ENCODE assay signal across 10 cellular contexts in the genomic region with DNA sequence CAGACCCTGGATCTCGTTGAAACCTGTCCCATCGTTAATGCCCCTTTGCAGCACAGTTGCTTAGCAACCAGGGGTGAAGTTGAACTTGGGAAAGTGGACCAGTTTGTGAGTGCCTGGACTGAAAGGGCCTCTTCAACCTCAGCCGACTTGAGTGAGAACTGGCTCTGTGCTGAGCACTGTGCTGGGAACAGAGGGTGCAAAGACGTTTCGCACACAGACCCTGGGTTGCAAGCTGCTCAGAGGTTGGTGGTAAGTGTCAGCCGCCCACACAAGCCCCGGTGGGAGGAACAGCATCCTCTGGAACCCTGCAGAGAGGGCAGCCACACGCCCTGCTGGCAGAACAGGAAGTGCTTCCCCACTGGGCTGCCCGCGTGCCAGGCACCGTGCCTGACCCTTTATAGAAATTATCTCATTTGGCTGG.
DNase-seq lines count a peak whose midpoint lies in the region; ATAC-seq and TF ChIP-seq lines count a peak whose summit lies in the region.
"Had no signal": no experiment of that assay in that cellular context is flagged by ENCODE, and none has a peak within 500 bp of the region (broad histone marks: within the 10 kb centered on the region; RNA-seq: fewer than 3 reads in every experiment).

No MANE protein-coding gene starts in this region.

- CTCF ChIA-PET in CD4-positive, alpha-beta memory T cell (lab: Charles Lee; ENCODE audit: partially characterized antibody): interaction anchor here (0.9 to 1.6 kb wide), 4 partner anchors 11 to 197 kb away, joined by 3 read pairs; no protein-coding TSS in a partner anchor
- CTCF ChIA-PET in RWPE1 (lab: Yijun Ruan, JAX): no interaction called here

- H3K4me3 ChIP-seq in CD4-positive, alpha-beta memory T cell (ENCODE audit: low read length in 2 of 2): no peak overlapping the region
- no peak overlapping the region for H3K4me3 ChIP-seq in BE2C (ENCODE audit: low read depth, low read length)
- H3K4me3 ChIP-seq: gastrocnemius medialis had no signal

- POLR2A ChIA-PET in CD4-positive, alpha-beta memory T cell (lab: Charles Lee; ENCODE audit: partially characterized antibody): interaction anchor here (0.5 to 1.4 kb wide), 4 partner anchors 10 to 90 kb away, joined by 3 read pairs; no protein-coding TSS in a partner anchor
- POLR2A ChIA-PET in RWPE1 (lab: Yijun Ruan, JAX; ENCODE audit: low non-redundant PET): no interaction called here

- no peaks in the 10 kb centered on the region for H3K9me3 ChIP-seq in CD4-positive, alpha-beta memory T cell (ENCODE audit: control insufficient read depth in 1 of 2, low read length in 2 of 2)
- H3K9me3 ChIP-seq in BE2C: no peaks in the 10 kb centered on the region
- H3K9me3 ChIP-seq: Caco-2, gastrocnemius medialis had no signal

- H3K36me3 Mint-ChIP-seq in CD4-positive, alpha-beta memory T cell: peaks cover 46 to 80% of the 10 kb centered on the region in 2 donors
- H3K36me3 Mint-ChIP-seq in natural killer cell treated with Interleukin-12 subunit alpha and Interleukin-12 subunit beta and Interleukin-15 and Interleukin-18, amount 100 ng/mL, for 72 hours: peaks cover 28% of the 10 kb centered on the region

- DNase-seq in CD4-positive, alpha-beta memory T cell: peak in 1 of 5 donors; percentile 20
- DNase-seq in RWPE1 (ENCODE audit: low spot score): no peak
- DNase-seq in activated gamma-delta T cell treated with anti-CD3 and anti-CD28 coated beads, Interleukin-2, amount 50 U/mL, for 16 hours (ENCODE audit: low read depth): peak; percentile 25
- DNase-seq in natural killer cell treated with Interleukin-12 subunit alpha and Interleukin-12 subunit beta and Interleukin-15 and Interleukin-18, amount 100 ng/mL, for 72 hours (ENCODE audit: low spot score): peak; percentile 89
- DNase-seq in SW 1271 (lab: John Stamatoyannopoulos, UW): no peak
- no peak for DNase-seq in G401 (ENCODE audit: low spot score)
- no peak for DNase-seq in BE2C
- DNase-seq in NCI-H524 (lab: John Stamatoyannopoulos, UW): no peak
- DNase-seq: Caco-2, gastrocnemius medialis had no signal

- H3K36me3 ChIP-seq in CD4-positive, alpha-beta memory T cell (ENCODE audit: insufficient read depth, low read length): peaks cover 44% of the 10 kb centered on the region
- no peaks in the 10 kb centered on the region for H3K36me3 ChIP-seq in BE2C
- H3K36me3 ChIP-seq: gastrocnemius medialis had no signal

- no peak for TF ChIP-seq CTCF in RWPE1 (conservative IDR thresholded peaks at IDR 0.05; ENCODE audit: low read depth)
- TF ChIP-seq CTCF in BE2C (IDR thresholded peaks at IDR 0.05; ENCODE audit: low read depth, low read length): no peak

- peak overlapping the region; percentile 8 for H3K27ac ChIP-seq in CD4-positive, alpha-beta memory T cell (ENCODE audit: low read depth, low read length)
- H3K27ac ChIP-seq in RWPE1: peak overlapping the region; percentile 50
- H3K27ac ChIP-seq: gastrocnemius medialis had no signal

- H3K27me3 Mint-ChIP-seq in CD4-positive, alpha-beta memory T cell: no peaks in the 10 kb centered on the region
- no peaks in the 10 kb centered on the region for H3K27me3 Mint-ChIP-seq in natural killer cell treated with Interleukin-12 subunit alpha and Interleukin-12 subunit beta and Interleukin-15 and Interleukin-18, amount 100 ng/mL, for 72 hours

- intact Hi-C loops in CD4-positive, alpha-beta memory T cell (cut with micrococcal nuclease): loop anchor here (10.0 kb wide), 3 partner anchors 70 to 200 kb away; no protein-coding TSS in a partner anchor

- peak; percentile 81 to 82 for ATAC-seq in natural killer cell treated with Interleukin-12 subunit alpha and Interleukin-12 subunit beta and Interleukin-15 and Interleukin-18, amount 100 ng/mL, for 72 hours
- ATAC-seq: gastrocnemius medialis had no signal

- no peaks in the 10 kb centered on the region for H3K27me3 ChIP-seq in CD4-positive, alpha-beta memory T cell (ENCODE audit: insufficient read depth, low read length)
- no peaks in the 10 kb centered on the region; the same call in 1 of the 2 replicates for H3K27me3 ChIP-seq in BE2C

- in situ Hi-C loops in G401 (cut with HindIII; ENCODE audit: low sequenced_read_pairs): no loop called here

- H3K27ac Mint-ChIP-seq in CD4-positive, alpha-beta memory T cell: peak overlapping the region; percentile 29 to 86 (median 84)
- peak overlapping the region; percentile 73 to 96 for H3K27ac Mint-ChIP-seq in natural killer cell treated with Interleukin-12 subunit alpha and Interleukin-12 subunit beta and Interleukin-15 and Interleukin-18, amount 100 ng/mL, for 72 hours

- H3K4me1 Mint-ChIP-seq in CD4-positive, alpha-beta memory T cell: peaks cover 35 to 66% (median 51%) of the 10 kb centered on the region in 4 donors
- peaks cover 74 to 78% of the 10 kb centered on the region in 2 donors for H3K4me1 Mint-ChIP-seq in natural killer cell treated with Interleukin-12 subunit alpha and Interleukin-12 subunit beta and Interleukin-15 and Interleukin-18, amount 100 ng/mL, for 72 hours (ENCODE audit: low read depth in 2 of 2)

- peaks cover 0 to 9% (median 3%) of the 10 kb centered on the region in 8 donors for H3K9me3 Mint-ChIP-seq in CD4-positive, alpha-beta memory T cell
- H3K9me3 Mint-ChIP-seq in natural killer cell treated with Interleukin-12 subunit alpha and Interleukin-12 subunit beta and Interleukin-15 and Interleukin-18, amount 100 ng/mL, for 72 hours: no peaks in the 10 kb centered on the region

- H3K4me1 ChIP-seq in CD4-positive, alpha-beta memory T cell (ENCODE audit: insufficient read depth, low read length): peaks cover 43% of the 10 kb centered on the region
- no peaks in the 10 kb centered on the region for H3K4me1 ChIP-seq in BE2C
- H3K4me1 ChIP-seq: Caco-2, gastrocnemius medialis had no signal

- peak overlapping the region in 6 of 8 donors; percentile 12 to 72 (median 56) for H3K4me3 Mint-ChIP-seq in CD4-positive, alpha-beta memory T cell
- H3K4me3 Mint-ChIP-seq in natural killer cell treated with Interleukin-12 subunit alpha and Interleukin-12 subunit beta and Interleukin-15 and Interleukin-18, amount 100 ng/mL, for 72 hours: peak overlapping the region; percentile 70

Comparison
In these comparisons a context has a peak if more than half of its experiments do, and no peak if none do; other contexts are left out.
1. DNase-seq: peak in activated gamma-delta T cell treated with anti-CD3 and anti-CD28 coated beads, Interleukin-2, amount 50 U/mL, for 16 hours (single experiment) and natural killer cell treated with Interleukin-12 subunit alpha and Interleukin-12 subunit beta and Interleukin-15 and Interleukin-18, amount 100 ng/mL, for 72 hours (single experiment); none in RWPE1 (single experiment), SW 1271 (0 of 2), G401 (single experiment), BE2C (single experiment) and NCI-H524 (0 of 2).